14 cellular contexts compared by ENCODE assay signal in genomic region chr9:133132174-133132573, GRCh38. TPM values are rescaled to one million over a fixed set of nuclear protein-coding genes. Genes with fewer than 3 reads are reported as not detected.
A peak's percentile ranks its signal among the peaks of the same experiment; 100 is the strongest.
DNase-seq lines count a peak whose midpoint lies in the region; TF ChIP-seq lines count a peak whose summit lies in the region.
"Had no signal": no experiment of that assay in that cellular context is flagged by ENCODE, and none has a peak within 500 bp of the region (broad histone marks: within the 10 kb centered on the region; RNA-seq: fewer than 3 reads in every experiment).

No MANE protein-coding gene starts in this region.

- CTCF ChIA-PET in activated naive CD4-positive, alpha-beta T cell treated with anti-CD3 and anti-CD28 coated beads for 36 hours (lab: Charles Lee), result interaction anchor here (1.4 to 3.9 kb wide), 3 partner anchors 11 to 54 kb away, joined by 4 to 31 read pairs (median 25); no protein-coding TSS in a partner anchor
- CTCF ChIA-PET in PC-9 (lab: Charles Lee), result no interaction called here

- H3K36me3 ChIP-seq in mesenchymal stem cell (ENCODE audit: control insufficient read depth in 1 of 2, insufficient read depth in 2 of 2, low read depth in 1 of 2, low read length in 2 of 2) (peaks cover 0 to 35% of the 10 kb centered on the region in 2 experiments), PC-9 (ENCODE audit: low read depth) (no peaks in the 10 kb centered on the region)
- H3K36me3 ChIP-seq: uterus had no signal

- peak overlapping the region; percentile 96 for H4K91ac ChIP-seq in mesenchymal stem cell (ENCODE audit: low read length)

- POLR2A ChIA-PET in PC-9 (lab: Charles Lee; ENCODE audit: unreplicated experiment), result no interaction called here

- H3K27me3 ChIP-seq in mesenchymal stem cell (ENCODE audit: control insufficient read depth in 1 of 2, insufficient read depth in 1 of 2, low read length in 2 of 2), result no peaks in the 10 kb centered on the region
- no peaks in the 10 kb centered on the region for H3K27me3 ChIP-seq in PC-9 (ENCODE audit: insufficient read depth, low read depth)
- H3K27me3 ChIP-seq: BE2C, uterus had no signal

- no peak overlapping the region for H3K23ac ChIP-seq in mesenchymal stem cell (ENCODE audit: low read length in 2 of 2)

- TF ChIP-seq CTCF in PC-9 (conservative IDR thresholded peaks at IDR 0.05), result no peak

- H3K27ac Mint-ChIP-seq in activated naive CD4-positive, alpha-beta T cell treated with anti-CD3 and anti-CD28 coated beads for 36 hours, result peak overlapping the region; percentile 96
- H3K27ac Mint-ChIP-seq in activated T-helper 2 cell treated with anti-CD3 and anti-CD28 coated beads, Interferon-gamma antibody, Interleukin-2, Interleukin-4, amounts not matched to agents 10 μg/mL and 5 μg/mL and 100 μg/mL, durations not matched to agents 14 hours and 24 hours and 36 hours, result peak overlapping the region; percentile 99

- H3K79me2 ChIP-seq in PC-9 (ENCODE audit: low read depth), result peaks cover 36% of the 10 kb centered on the region

- peaks cover 3% of the 10 kb centered on the region for H3K36me3 Mint-ChIP-seq in activated naive CD4-positive, alpha-beta T cell treated with anti-CD3 and anti-CD28 coated beads for 36 hours (ENCODE audit: low read depth)
- peaks cover 23% of the 10 kb centered on the region for H3K36me3 Mint-ChIP-seq in activated T-helper 2 cell treated with anti-CD3 and anti-CD28 coated beads, Interferon-gamma antibody, Interleukin-2, Interleukin-4, amounts not matched to agents 10 μg/mL and 5 μg/mL and 100 μg/mL, durations not matched to agents 14 hours and 24 hours and 36 hours (ENCODE audit: low read depth)

- H2AFZ ChIP-seq in mesenchymal stem cell (ENCODE audit: low read depth, low read length), result no peak overlapping the region
- H2AFZ ChIP-seq in PC-9, result no peak overlapping the region

- no peak for DNase-seq in activated naive CD4-positive, alpha-beta T cell treated with anti-CD3 and anti-CD28 coated beads for 36 hours
- DNase-seq in activated naive CD4-positive, alpha-beta T cell (lab: John Stamatoyannopoulos, UW), result no peak
- DNase-seq in activated T-helper 2 cell treated with anti-CD3 and anti-CD28 coated beads, Interferon-gamma antibody, Interleukin-2, Interleukin-4, amounts not matched to agents 10 μg/mL and 5 μg/mL and 100 μg/mL, durations not matched to agents 14 hours and 24 hours and 36 hours (ENCODE audit: low spot score), result no peak
- DNase-seq in mesenchymal stem cell (no peak), NCI-H1694 (lab: John Stamatoyannopoulos, UW) (no peak), PC-9 (no peak), germinal center (ENCODE audit: low spot score) (no peak)
- DNase-seq: activated CD4-positive, alpha-beta T cell treated with anti-CD3 and anti-CD28 coated beads for 4 hours; BE2C; central memory CD4-positive, alpha-beta T cell; NCI-H187; stimulated activated CD4-positive, alpha-beta T cell treated with anti-CD3 and anti-CD28 coated beads, Interleukin-2, amount 100 ng/mL, for 24 hours had no signal

- no peak overlapping the region for H2BK5ac ChIP-seq in mesenchymal stem cell (ENCODE audit: low read depth, low read length, poor library complexity, severe bottlenecking)

- H3K27me3 Mint-ChIP-seq in activated naive CD4-positive, alpha-beta T cell treated with anti-CD3 and anti-CD28 coated beads for 36 hours (ENCODE audit: low read depth), result no peaks in the 10 kb centered on the region
- no peaks in the 10 kb centered on the region for H3K27me3 Mint-ChIP-seq in activated T-helper 2 cell treated with anti-CD3 and anti-CD28 coated beads, Interferon-gamma antibody, Interleukin-2, Interleukin-4, amounts not matched to agents 10 μg/mL and 5 μg/mL and 100 μg/mL, durations not matched to agents 14 hours and 24 hours and 36 hours (ENCODE audit: low read depth)

- 94% methylated on average over 16 of the region's 16 CpGs for WGBS in mesenchymal stem cell

- no peak overlapping the region for H3K4me3 ChIP-seq in mesenchymal stem cell (ENCODE audit: insufficient read depth in 1 of 2, low read depth in 1 of 2, low read length in 2 of 2)
- no peak overlapping the region for H3K4me3 ChIP-seq in PC-9
- H3K4me3 ChIP-seq: uterus had no signal

- H3K4me1 ChIP-seq in mesenchymal stem cell (ENCODE audit: control insufficient read depth, insufficient read depth, low read depth, low read length) (peaks cover 47% of the 10 kb centered on the region), PC-9 (replicated peaks; ENCODE audit: insufficient read depth) (peaks cover 64% of the 10 kb centered on the region)

- peaks cover 41% of the 10 kb centered on the region for H3K79me1 ChIP-seq in mesenchymal stem cell (replicated peaks; ENCODE audit: low read length, poor library complexity, severe bottlenecking)

- intact Hi-C loops in activated naive CD4-positive, alpha-beta T cell treated with anti-CD3 and anti-CD28 coated beads for 36 hours (cut with micrococcal nuclease), result loop anchor here (5.0 kb wide), 2 partner anchors 240 to 1865 kb away; no protein-coding TSS in a partner anchor
- intact Hi-C loops in activated T-helper 2 cell treated with anti-CD3 and anti-CD28 coated beads, Interferon-gamma antibody, Interleukin-2, Interleukin-4, amounts not matched to agents 10 μg/mL and 5 μg/mL and 100 μg/mL, durations not matched to agents 14 hours and 24 hours and 36 hours (cut with micrococcal nuclease), result no loop called here
- intact Hi-C loops in PC-9 (cut with micrococcal nuclease; ENCODE audit: unreplicated experiment), result no loop called here

- H4K8ac ChIP-seq in mesenchymal stem cell (ENCODE audit: low read length), result peak overlapping the region; percentile 16

- no peak overlapping the region for H3K4me2 ChIP-seq in mesenchymal stem cell (ENCODE audit: low read length, poor library complexity, severe bottlenecking)
- no peak overlapping the region for H3K4me2 ChIP-seq in PC-9

- H2BK12ac ChIP-seq in mesenchymal stem cell (ENCODE audit: low read length in 2 of 2), result peak overlapping the region; percentile 61 to 82

- H2BK120ac ChIP-seq in mesenchymal stem cell (ENCODE audit: low read depth, low read length), result no peak overlapping the region

- H3F3A ChIP-seq in PC-9 (ENCODE audit: insufficient read depth, low read depth), result peaks cover 39% of the 10 kb centered on the region

- no peak overlapping the region for H2AK5ac ChIP-seq in mesenchymal stem cell (ENCODE audit: low read length, severe bottlenecking)

- H3K9me2 ChIP-seq in PC-9 (ENCODE audit: insufficient read depth), result no peaks in the 10 kb centered on the region

- H4K20me1 ChIP-seq in PC-9 (ENCODE audit: insufficient read depth), result peaks cover 7% of the 10 kb centered on the region; the same call in 1 of the 2 replicates

- BruUV-seq in PC-9 (replicated peaks; lab: Mats Ljungman, UMichigan), result no TSS peak

- H3K18ac ChIP-seq in mesenchymal stem cell (ENCODE audit: low read depth in 1 of 2, low read length in 2 of 2), result peak overlapping the region; percentile 23 to 44

- H3K14ac ChIP-seq in mesenchymal stem cell (ENCODE audit: low read length in 2 of 2), result peak overlapping the region in 1 of 2 experiments; percentile 0

- H3K27ac ChIP-seq in mesenchymal stem cell (ENCODE audit: low read length, poor library complexity, severe bottlenecking), result no peak overlapping the region
- peak overlapping the region; percentile 100 for H3K27ac ChIP-seq in temporal lobe (ENCODE audit: low read depth, low read length)
- H3K27ac ChIP-seq in PC-9, result no peak overlapping the region

- peak overlapping the region; percentile 7 to 13 for H3K4ac ChIP-seq in mesenchymal stem cell (ENCODE audit: low read depth in 1 of 2, low read length in 2 of 2)

- no peaks in the 10 kb centered on the region for H3K9me3 ChIP-seq in mesenchymal stem cell (ENCODE audit: control insufficient read depth, low read length)
- no peaks in the 10 kb centered on the region for H3K9me3 ChIP-seq in PC-9 (ENCODE audit: insufficient read depth, low read depth)
- H3K9me3 ChIP-seq: BE2C, uterus had no signal

- H3K4me3 Mint-ChIP-seq in activated naive CD4-positive, alpha-beta T cell treated with anti-CD3 and anti-CD28 coated beads for 36 hours, result no peak overlapping the region
- H3K4me3 Mint-ChIP-seq in activated T-helper 2 cell treated with anti-CD3 and anti-CD28 coated beads, Interferon-gamma antibody, Interleukin-2, Interleukin-4, amounts not matched to agents 10 μg/mL and 5 μg/mL and 100 μg/mL, durations not matched to agents 14 hours and 24 hours and 36 hours (ENCODE audit: low read depth), result no peak overlapping the region

- H3K4me1 Mint-ChIP-seq in activated naive CD4-positive, alpha-beta T cell treated with anti-CD3 and anti-CD28 coated beads for 36 hours (ENCODE audit: low read depth), result peaks cover 70% of the 10 kb centered on the region
- H3K4me1 Mint-ChIP-seq in activated T-helper 2 cell treated with anti-CD3 and anti-CD28 coated beads, Interferon-gamma antibody, Interleukin-2, Interleukin-4, amounts not matched to agents 10 μg/mL and 5 μg/mL and 100 μg/mL, durations not matched to agents 14 hours and 24 hours and 36 hours (ENCODE audit: low read depth), result peaks cover 55% of the 10 kb centered on the region

- no peak overlapping the region for H3K9ac ChIP-seq in mesenchymal stem cell (ENCODE audit: low read length)

- no peaks in the 10 kb centered on the region for H3K9me3 Mint-ChIP-seq in activated naive CD4-positive, alpha-beta T cell treated with anti-CD3 and anti-CD28 coated beads for 36 hours
- H3K9me3 Mint-ChIP-seq in activated T-helper 2 cell treated with anti-CD3 and anti-CD28 coated beads, Interferon-gamma antibody, Interleukin-2, Interleukin-4, amounts not matched to agents 10 μg/mL and 5 μg/mL and 100 μg/mL, durations not matched to agents 14 hours and 24 hours and 36 hours, result no peaks in the 10 kb centered on the region

- H2BK15ac ChIP-seq in mesenchymal stem cell (ENCODE audit: low read depth, poor library complexity, severe bottlenecking), result peak overlapping the region; percentile 78

RNA-seq across cellular contexts. Expression of gene RALGDS, which starts 11.1 kb away (rescaled TPM):
- total RNA-seq in activated naive CD4-positive, alpha-beta T cell treated with anti-CD3 and anti-CD28 coated beads for 36 hours, result 10 to 100 TPM; 29.5 to 32.5 TPM
- 78.8 and 85.8 TPM in 2 replicates for total RNA-seq in activated T-helper 2 cell treated with anti-CD3 and anti-CD28 coated beads, Interferon-gamma antibody, Interleukin-2, Interleukin-4, amounts not matched to agents 10 μg/mL and 5 μg/mL and 100 μg/mL, durations not matched to agents 14 hours and 24 hours and 36 hours
- polyA plus RNA-seq in mesenchymal stem cell (2013, experiment 1 of 2), result 30.8 TPM
- polyA plus RNA-seq in mesenchymal stem cell (2013, experiment 2 of 2), result 27.5 TPM
- 92.0 TPM for total RNA-seq in temporal lobe
- 24.8 and 30.0 TPM in 2 replicates for total RNA-seq in PC-9 (2021)

RNA-seq across cellular contexts. Expression of gene GBGT1, which starts 31.5 kb away (rescaled TPM):
- total RNA-seq in activated naive CD4-positive, alpha-beta T cell treated with anti-CD3 and anti-CD28 coated beads for 36 hours, result 1 to 10 TPM; 3.9 to 4.7 TPM
- total RNA-seq in activated T-helper 2 cell treated with anti-CD3 and anti-CD28 coated beads, Interferon-gamma antibody, Interleukin-2, Interleukin-4, amounts not matched to agents 10 μg/mL and 5 μg/mL and 100 μg/mL, durations not matched to agents 14 hours and 24 hours and 36 hours, result 6.8 and 7.4 TPM in 2 replicates
- polyA plus RNA-seq in mesenchymal stem cell (2013, experiment 1 of 2), result 15.3 TPM
- 14.4 TPM for polyA plus RNA-seq in mesenchymal stem cell (2013, experiment 2 of 2)
- total RNA-seq in temporal lobe, result 1.5 TPM
- total RNA-seq in PC-9 (2021), result 1.2 and 3.0 TPM in 2 replicates
